ENCODE assay signal across 1 cellular context in genomic region chr22:36872866-36873498, GRCh38.
TF ChIP-seq lines count a peak whose summit lies in the region.

No MANE protein-coding gene starts in this region.

TF ChIP-seq in HepG2, 621 proteins besides CTCF, POLR2A, EP300 and RAD21:
- TF ChIP-seq FOXA1 (IDR thresholded peaks at IDR 0.05), result peak; percentile 16; the same call in 1 of the 2 replicates
- TF ChIP-seq FOXA1 (CRISPR knock-in tag; IDR thresholded peaks at IDR 0.05), result no peak
- no peak for TF ChIP-seq POLR2AphosphoS2 (IDR thresholded peaks at IDR 0.05; ENCODE audit: low read depth, low read length)
- TF ChIP-seq MIER3 (CRISPR knock-in tag; IDR thresholded peaks at IDR 0.05; ENCODE audit: borderline replicate concordance), result no peak
- TF ChIP-seq MAFG (CRISPR knock-in tag; IDR thresholded peaks at IDR 0.05), result no peak
- peak; percentile 97 for TF ChIP-seq ZKSCAN5 (CRISPR knock-in tag; IDR thresholded peaks at IDR 0.05)
- TF ChIP-seq ZNF883 (CRISPR knock-in tag; IDR thresholded peaks at IDR 0.05; ENCODE audit: not compliant biosample characterization), result no peak
TF ChIP-seq in HepG2: peak in this region for 2.
